In the genomic region with DNA sequence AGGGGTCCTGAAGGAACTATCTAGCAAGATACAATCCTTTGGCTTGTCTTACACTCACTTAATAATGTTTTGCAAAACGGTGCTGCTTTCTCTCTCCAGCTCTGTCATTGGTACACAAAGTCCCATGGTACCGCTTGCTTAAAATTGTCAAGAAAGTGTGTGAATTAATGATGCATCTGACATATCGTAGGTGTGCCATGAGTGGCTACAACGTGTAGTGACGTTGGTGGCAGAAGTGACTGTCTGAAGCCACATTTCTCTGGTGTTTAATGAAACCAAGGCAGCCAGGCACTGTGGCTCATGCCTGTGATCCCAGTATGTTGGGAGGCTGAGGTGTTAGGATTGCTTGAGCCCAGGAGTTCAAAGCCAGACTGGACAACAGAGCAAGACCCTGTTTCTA, we compare ENCODE assay signal across 21 cellular contexts. TPM values are rescaled to one million over a fixed set of nuclear protein-coding genes. Genes with fewer than 3 reads are reported as not detected.
DNase-seq lines count a peak whose midpoint lies in the region; ATAC-seq, FAIRE-seq and TF ChIP-seq lines count a peak whose summit lies in the region.
"Had no signal": no experiment of that assay in that cellular context is flagged by ENCODE, and none has a peak within 500 bp of the region (broad histone marks: within the 10 kb centered on the region; RNA-seq: fewer than 3 reads in every experiment).

No MANE protein-coding gene starts in this region.

- H3K4me1 Mint-ChIP-seq in activated T-cell treated with anti-CD3 and anti-CD28 coated beads, Interleukin-2, amount 50 U/mL, for 4 hours (ENCODE audit: low read depth), result peaks cover 40% of the 10 kb centered on the region
- H3K4me1 Mint-ChIP-seq in activated B cell treated with CpG ODN at 0.5 μM for 24 hours, result peaks cover 91% of the 10 kb centered on the region
- peaks cover 45 to 52% of the 10 kb centered on the region in 2 donors for H3K4me1 Mint-ChIP-seq in natural killer cell treated with Interleukin-12 subunit alpha and Interleukin-12 subunit beta and Interleukin-15 and Interleukin-18, amount 100 ng/mL, for 72 hours (ENCODE audit: low read depth in 2 of 2)

- TF ChIP-seq CTCF in activated B cell treated with CpG ODN at 0.5 μM for 24 hours (IDR thresholded peaks at IDR 0.05), result no peak

- FAIRE-seq in GM12891 (lab: Jason Lieb, UNC), result peak; percentile 9
- FAIRE-seq: RCC 7860 had no signal

- POLR2A ChIA-PET in activated B cell treated with CpG ODN at 0.5 μM for 24 hours (lab: Charles Lee), result interaction anchor here (0.6 to 15.4 kb wide), 7 partner anchors 11 to 111 kb away, joined by 3 to 338 read pairs (median 6); a partner anchor contains a TSS

- peak overlapping the region; percentile 99 for H3K27ac Mint-ChIP-seq in activated B cell treated with CpG ODN at 0.5 μM for 24 hours
- H3K27ac Mint-ChIP-seq in natural killer cell treated with Interleukin-12 subunit alpha and Interleukin-12 subunit beta and Interleukin-15 and Interleukin-18, amount 100 ng/mL, for 72 hours, result peak overlapping the region; percentile 92 to 98

- no peak for TF ChIP-seq POLR2A in GM12891 (IDR thresholded peaks at IDR 0.05; ENCODE audit: low read depth, low read length)

- no peak for ATAC-seq in activated T-cell treated with anti-CD3 and anti-CD28 coated beads, Interleukin-2, amount 50 U/mL, for 4 hours
- ATAC-seq in activated B cell treated with CpG ODN at 0.5 μM for 24 hours (ENCODE audit: low read depth), result no peak
- peak in 1 of 2 donors; percentile 45 for ATAC-seq in natural killer cell treated with Interleukin-12 subunit alpha and Interleukin-12 subunit beta and Interleukin-15 and Interleukin-18, amount 100 ng/mL, for 72 hours
- no peak for ATAC-seq in HG02981 (IDR thresholded peaks at IDR 0.05; ENCODE audit: unreplicated experiment)
- ATAC-seq: heart left ventricle had no signal

- no peaks in the 10 kb centered on the region for H3K27me3 Mint-ChIP-seq in activated T-cell treated with anti-CD3 and anti-CD28 coated beads, Interleukin-2, amount 50 U/mL, for 4 hours (ENCODE audit: low read depth)
- H3K27me3 Mint-ChIP-seq in activated B cell treated with CpG ODN at 0.5 μM for 24 hours, result no peaks in the 10 kb centered on the region
- no peaks in the 10 kb centered on the region for H3K27me3 Mint-ChIP-seq in natural killer cell treated with Interleukin-12 subunit alpha and Interleukin-12 subunit beta and Interleukin-15 and Interleukin-18, amount 100 ng/mL, for 72 hours

- no peak for DNase-seq in activated T-cell treated with anti-CD3 and anti-CD28 coated beads, Interleukin-2, amount 50 U/mL, for 4 hours
- DNase-seq in activated T-cell treated with anti-CD3 and anti-CD28 coated beads, Interleukin-2, amount 50 U/mL, for 1 hour, result no peak
- DNase-seq in GM12891 (ENCODE audit: insufficient read length, low spot score) (no peak), activated B cell treated with CpG ODN at 0.5 μM for 24 hours (no peak), NCI-H1417 treated with DMSO at 0.1 percent for 48 hours (lab: John Stamatoyannopoulos, UW) (no peak), iPS-NIHi7 (ENCODE audit: extremely low spot score) (no peak)
- no peak for DNase-seq in natural killer cell treated with Interleukin-12 subunit alpha and Interleukin-12 subunit beta and Interleukin-15 and Interleukin-18, amount 100 ng/mL, for 72 hours (ENCODE audit: low spot score)
- DNase-seq: activated CD8-positive, alpha-beta memory T cell treated with anti-CD3 and anti-CD28 coated beads, Interleukin-2, amount 50 U/mL, for 48 hours; adrenal gland; effector CD4-positive, alpha-beta T cell; heart left ventricle; IMR-90; islet precursor cell; mesenchymal stem cell; NCI-H1105 had no signal

- CTCF ChIA-PET in activated B cell treated with CpG ODN at 0.5 μM for 24 hours (lab: Charles Lee), result interaction anchor here (0.6 kb wide), 1 partner anchor 36 kb away, joined by 3 read pairs; no protein-coding TSS in a partner anchor

- intact Hi-C loops in activated B cell treated with CpG ODN at 0.5 μM for 24 hours (cut with micrococcal nuclease), result no loop called here

- peak overlapping the region; percentile 43 for H3K4me3 Mint-ChIP-seq in activated T-cell treated with anti-CD3 and anti-CD28 coated beads, Interleukin-2, amount 50 U/mL, for 4 hours
- peak overlapping the region; percentile 97 for H3K4me3 Mint-ChIP-seq in activated B cell treated with CpG ODN at 0.5 μM for 24 hours
- H3K4me3 Mint-ChIP-seq in natural killer cell treated with Interleukin-12 subunit alpha and Interleukin-12 subunit beta and Interleukin-15 and Interleukin-18, amount 100 ng/mL, for 72 hours, result peak overlapping the region; percentile 100

- H3K36me3 Mint-ChIP-seq in activated T-cell treated with anti-CD3 and anti-CD28 coated beads, Interleukin-2, amount 50 U/mL, for 4 hours (ENCODE audit: insufficient read depth), result no peaks in the 10 kb centered on the region
- H3K36me3 Mint-ChIP-seq in activated B cell treated with CpG ODN at 0.5 μM for 24 hours (ENCODE audit: low read depth), result peaks cover 49% of the 10 kb centered on the region
- peaks cover 21% of the 10 kb centered on the region for H3K36me3 Mint-ChIP-seq in natural killer cell treated with Interleukin-12 subunit alpha and Interleukin-12 subunit beta and Interleukin-15 and Interleukin-18, amount 100 ng/mL, for 72 hours

- no peaks in the 10 kb centered on the region for H3K9me3 Mint-ChIP-seq in activated T-cell treated with anti-CD3 and anti-CD28 coated beads, Interleukin-2, amount 50 U/mL, for 4 hours
- no peaks in the 10 kb centered on the region for H3K9me3 Mint-ChIP-seq in activated B cell treated with CpG ODN at 0.5 μM for 24 hours
- H3K9me3 Mint-ChIP-seq in natural killer cell treated with Interleukin-12 subunit alpha and Interleukin-12 subunit beta and Interleukin-15 and Interleukin-18, amount 100 ng/mL, for 72 hours, result no peaks in the 10 kb centered on the region

TF ChIP-seq in GM12891, 5 proteins besides CTCF, POLR2A, EP300 and RAD21:
- no peak for TF ChIP-seq POU2F2 (IDR thresholded peaks at IDR 0.05; ENCODE audit: low read depth, low read length)
- no peak for TF ChIP-seq TAF1 (IDR thresholded peaks at IDR 0.05; ENCODE audit: low read depth, low read length)
- no peak for TF ChIP-seq PAX5 (IDR thresholded peaks at IDR 0.05; ENCODE audit: insufficient read depth, low read length, severe bottlenecking)

RNA-seq across cellular contexts. Expression of a gene that starts 2.6 kb away (rescaled TPM):
- total RNA-seq in activated T-cell treated with anti-CD3 and anti-CD28 coated beads, Interleukin-2, amount 50 U/mL, for 4 hours, result 1 to 10 TPM; 5.7 to 9.2 (median 7.0) TPM
- 75.2 TPM for polyA plus RNA-seq in GM12891 (2012; ENCODE audit: low read depth, missing spikeins)
- total RNA-seq in activated B cell treated with CpG ODN at 0.5 μM for 24 hours, result 172 and 191 TPM in 2 replicates
- total RNA-seq in natural killer cell treated with Interleukin-12 subunit alpha and Interleukin-12 subunit beta and Interleukin-15 and Interleukin-18, amount 100 ng/mL, for 72 hours, result 100 to 1,000 TPM; 135 to 188 TPM
- total RNA-seq: fibroblast of lung, IMR-90 had no signal
- polyA plus RNA-seq: fibroblast of lung, IMR-90 had no signal

RNA-seq across cellular contexts. Expression of a gene that starts 27.2 kb away (rescaled TPM):
- total RNA-seq in activated T-cell treated with anti-CD3 and anti-CD28 coated beads, Interleukin-2, amount 50 U/mL, for 4 hours, result not detected
- polyA plus RNA-seq in GM12891 (2012; ENCODE audit: low read depth, missing spikeins), result not detected
- total RNA-seq in activated B cell treated with CpG ODN at 0.5 μM for 24 hours, result not detected in 2 replicates
- 1 to 10 TPM in 1 of 2 donors, not detected in 1; 1.4 TPM for total RNA-seq in natural killer cell treated with Interleukin-12 subunit alpha and Interleukin-12 subunit beta and Interleukin-15 and Interleukin-18, amount 100 ng/mL, for 72 hours
- total RNA-seq: adrenal gland, cardiac septum, fibroblast of lung, heart left ventricle, IMR-90, right atrium auricular region, suprapubic skin had no signal
- polyA plus RNA-seq: adrenal gland, fibroblast of lung, heart left ventricle, IMR-90 had no signal

RNA-seq across cellular contexts. Expression of a gene that starts 34.4 kb away (rescaled TPM):
- total RNA-seq in activated T-cell treated with anti-CD3 and anti-CD28 coated beads, Interleukin-2, amount 50 U/mL, for 4 hours, result 100 to 1,000 TPM; 140 to 167 (median 153) TPM
- 118 TPM for polyA plus RNA-seq in GM12891 (2012; ENCODE audit: low read depth, missing spikeins)
- total RNA-seq in activated B cell treated with CpG ODN at 0.5 μM for 24 hours, result 157 and 171 TPM in 2 replicates
- 100 to 1,000 TPM; 166 to 260 TPM for total RNA-seq in natural killer cell treated with Interleukin-12 subunit alpha and Interleukin-12 subunit beta and Interleukin-15 and Interleukin-18, amount 100 ng/mL, for 72 hours

RNA-seq across cellular contexts. Expression of a gene that starts 39.1 kb away (rescaled TPM):
- total RNA-seq in activated T-cell treated with anti-CD3 and anti-CD28 coated beads, Interleukin-2, amount 50 U/mL, for 4 hours, result 10 to 100 TPM; 53.4 to 60.1 (median 56.4) TPM
- 51.4 TPM for polyA plus RNA-seq in GM12891 (2012; ENCODE audit: low read depth, missing spikeins)
- total RNA-seq in activated B cell treated with CpG ODN at 0.5 μM for 24 hours, result 52.2 and 53.5 TPM in 2 replicates
- total RNA-seq in natural killer cell treated with Interleukin-12 subunit alpha and Interleukin-12 subunit beta and Interleukin-15 and Interleukin-18, amount 100 ng/mL, for 72 hours, result 10 to 100 TPM; 46.7 to 60.8 TPM

RNA-seq across cellular contexts. Expression of a gene that starts 51.6 kb away (rescaled TPM):
- total RNA-seq in activated T-cell treated with anti-CD3 and anti-CD28 coated beads, Interleukin-2, amount 50 U/mL, for 4 hours, result 100 to 1,000 TPM in 2 of 3 donors, 10 to 100 TPM in 1; 93.4 to 109 (median 106) TPM
- polyA plus RNA-seq in GM12891 (2012; ENCODE audit: low read depth, missing spikeins), result 49.4 TPM
- 82.6 and 87.5 TPM in 2 replicates for total RNA-seq in activated B cell treated with CpG ODN at 0.5 μM for 24 hours
- total RNA-seq in natural killer cell treated with Interleukin-12 subunit alpha and Interleukin-12 subunit beta and Interleukin-15 and Interleukin-18, amount 100 ng/mL, for 72 hours, result 100 to 1,000 TPM; 115 to 145 TPM

Comparison
In these comparisons a context has a peak if more than half of its experiments do, and no peak if none do; other contexts are left out.
1. H3K4me3 Mint-ChIP-seq: peak in every context shown above with its lines; median percentile 100 in natural killer cell treated with Interleukin-12 subunit alpha and Interleukin-12 subunit beta and Interleukin-15 and Interleukin-18, amount 100 ng/mL, for 72 hours; 97 in activated B cell treated with CpG ODN at 0.5 μM for 24 hours; 43 in activated T-cell treated with anti-CD3 and anti-CD28 coated beads, Interleukin-2, amount 50 U/mL, for 4 hours.
2. RNA of a gene that starts 2.6 kb away (total RNA-seq): 172 to 191 TPM in activated B cell treated with CpG ODN at 0.5 μM for 24 hours and 135 to 188 TPM in natural killer cell treated with Interleukin-12 subunit alpha and Interleukin-12 subunit beta and Interleukin-15 and Interleukin-18, amount 100 ng/mL, for 72 hours; 5.7 to 9.2 TPM in activated T-cell treated with anti-CD3 and anti-CD28 coated beads, Interleukin-2, amount 50 U/mL, for 4 hours; every median in the first group is over 10 times any median in the second.